8 cellular contexts compared by ENCODE assay signal in genomic region chr3:134796313-134797079, GRCh38. TPM values are rescaled to one million over a fixed set of nuclear protein-coding genes. Genes with fewer than 3 reads are reported as not detected.
DNase-seq lines count a peak whose midpoint lies in the region; ATAC-seq lines count a peak whose summit lies in the region.

No MANE protein-coding gene starts in this region.

- H3K4me1 ChIP-seq in HAP-1 (no peaks in the 10 kb centered on the region), mesenchymal stem cell (ENCODE audit: control insufficient read depth, insufficient read depth, low read depth, low read length) (peaks cover 32% of the 10 kb centered on the region)

- DNase-seq in ACHN = peak; percentile 54
- peak in 1 of 2 experiments; percentile 33 for DNase-seq in HAP-1 (ENCODE audit: low spot score in 2 of 2)
- DNase-seq in astrocyte of the hippocampus (ENCODE audit: low read depth, low spot score) = peak; percentile 58
- DNase-seq in mesenchymal stem cell = peak; percentile 8
- DNase-seq in NCI-H2029 (lab: John Stamatoyannopoulos, UW) = no peak
- no peak for DNase-seq in left colon

- intact Hi-C loops in left colon (cut with DNase I, micrococcal nuclease) = loop anchor here in 1 of 2 donors (10.0 kb wide), 1 partner anchor 708 kb away; no protein-coding TSS in a partner anchor

- no peak overlapping the region for H2BK15ac ChIP-seq in mesenchymal stem cell (ENCODE audit: low read depth, poor library complexity, severe bottlenecking)

- no peak overlapping the region for H2AK5ac ChIP-seq in mesenchymal stem cell (ENCODE audit: low read length, severe bottlenecking)

- no peak overlapping the region for H2BK5ac ChIP-seq in mesenchymal stem cell (ENCODE audit: low read depth, low read length, poor library complexity, severe bottlenecking)

- H3K27ac ChIP-seq in mesenchymal stem cell (ENCODE audit: low read length, poor library complexity, severe bottlenecking) = no peak overlapping the region

- H3K9me3 ChIP-seq in HAP-1 (no peaks in the 10 kb centered on the region), mesenchymal stem cell (ENCODE audit: control insufficient read depth, low read length) (no peaks in the 10 kb centered on the region)

- H3K4me2 ChIP-seq in mesenchymal stem cell (ENCODE audit: low read length, poor library complexity, severe bottlenecking) = peak overlapping the region; percentile 96

- no peak overlapping the region for H3K4ac ChIP-seq in mesenchymal stem cell (ENCODE audit: low read depth in 1 of 2, low read length in 2 of 2)

- H3K27me3 ChIP-seq in HAP-1 (ENCODE audit: low read depth) (peaks cover 42% of the 10 kb centered on the region), mesenchymal stem cell (ENCODE audit: control insufficient read depth in 1 of 2, insufficient read depth in 1 of 2, low read length in 2 of 2) (peaks cover 11 to 45% of the 10 kb centered on the region in 2 experiments)

- H4K8ac ChIP-seq in mesenchymal stem cell (ENCODE audit: low read length) = no peak overlapping the region

- no peak overlapping the region for H3K18ac ChIP-seq in mesenchymal stem cell (ENCODE audit: low read depth in 1 of 2, low read length in 2 of 2)

- no peak overlapping the region for H2BK120ac ChIP-seq in mesenchymal stem cell (ENCODE audit: low read depth, low read length)

- H3K36me3 ChIP-seq in HAP-1 (replicated peaks) (no peaks in the 10 kb centered on the region), mesenchymal stem cell (ENCODE audit: control insufficient read depth in 1 of 2, insufficient read depth in 2 of 2, low read depth in 1 of 2, low read length in 2 of 2) (no peaks in the 10 kb centered on the region)

- 2% methylated on average over 44 of the region's 60 CpGs for WGBS in mesenchymal stem cell

- H3K23ac ChIP-seq in mesenchymal stem cell (ENCODE audit: low read length in 2 of 2) = no peak overlapping the region

- no peak overlapping the region for H2AFZ ChIP-seq in mesenchymal stem cell (ENCODE audit: low read depth, low read length)

- H4K91ac ChIP-seq in mesenchymal stem cell (ENCODE audit: low read length) = no peak overlapping the region

- peak overlapping the region; percentile 38 for H3K4me3 ChIP-seq in HAP-1
- peak overlapping the region; percentile 73 to 84 for H3K4me3 ChIP-seq in mesenchymal stem cell (ENCODE audit: insufficient read depth in 1 of 2, low read depth in 1 of 2, low read length in 2 of 2)

- no peak overlapping the region for H3K14ac ChIP-seq in mesenchymal stem cell (ENCODE audit: low read length in 2 of 2)

- peak overlapping the region; percentile 71 for H3K9ac ChIP-seq in mesenchymal stem cell (ENCODE audit: low read length)

- H3K79me1 ChIP-seq in mesenchymal stem cell (replicated peaks; ENCODE audit: low read length, poor library complexity, severe bottlenecking) = peaks cover 6% of the 10 kb centered on the region

- ATAC-seq in GM21528 (IDR thresholded peaks at IDR 0.05; ENCODE audit: low FRiP score, unreplicated experiment) = no peak
- no peak for ATAC-seq in HG03521 (IDR thresholded peaks at IDR 0.05; ENCODE audit: unreplicated experiment)
- no peak for ATAC-seq in left colon

- in situ Hi-C loops in ACHN (cut with HindIII; ENCODE audit: low pct_ligation_motif_present, low pct_unique_long_range_greater_than_20kb, low sequenced_read_pairs) (no loop called here), HAP-1 (cut with MboI; ENCODE audit: low sequenced_read_pairs) (loop anchor here (10.0 to 25.0 kb wide), 3 partner anchors 718 to 1241 kb away; no protein-coding TSS in a partner anchor)

- H2BK12ac ChIP-seq in mesenchymal stem cell (ENCODE audit: low read length in 2 of 2) = no peak overlapping the region

RNA-seq across cellular contexts. Expression of gene EPHB1, which starts 1.4 kb away (rescaled TPM):
- polyA plus RNA-seq in mesenchymal stem cell (2013, experiment 1 of 2) = not detected
- 0.01 TPM for polyA plus RNA-seq in mesenchymal stem cell (2013, experiment 2 of 2)
- 1 to 10 TPM in 1 of 2 donors, under 1 TPM in 1; 0.31 to 1.1 TPM for total RNA-seq in left colon

Comparison
In these comparisons a context has a peak if more than half of its experiments do, and no peak if none do; other contexts are left out.
1. DNase-seq: peak in ACHN (single experiment), astrocyte of the hippocampus (single experiment) and mesenchymal stem cell (single experiment); none in NCI-H2029 (single experiment) and left colon (0 of 2).